ENCODE assay signal across 8 cellular contexts in the genomic region with DNA sequence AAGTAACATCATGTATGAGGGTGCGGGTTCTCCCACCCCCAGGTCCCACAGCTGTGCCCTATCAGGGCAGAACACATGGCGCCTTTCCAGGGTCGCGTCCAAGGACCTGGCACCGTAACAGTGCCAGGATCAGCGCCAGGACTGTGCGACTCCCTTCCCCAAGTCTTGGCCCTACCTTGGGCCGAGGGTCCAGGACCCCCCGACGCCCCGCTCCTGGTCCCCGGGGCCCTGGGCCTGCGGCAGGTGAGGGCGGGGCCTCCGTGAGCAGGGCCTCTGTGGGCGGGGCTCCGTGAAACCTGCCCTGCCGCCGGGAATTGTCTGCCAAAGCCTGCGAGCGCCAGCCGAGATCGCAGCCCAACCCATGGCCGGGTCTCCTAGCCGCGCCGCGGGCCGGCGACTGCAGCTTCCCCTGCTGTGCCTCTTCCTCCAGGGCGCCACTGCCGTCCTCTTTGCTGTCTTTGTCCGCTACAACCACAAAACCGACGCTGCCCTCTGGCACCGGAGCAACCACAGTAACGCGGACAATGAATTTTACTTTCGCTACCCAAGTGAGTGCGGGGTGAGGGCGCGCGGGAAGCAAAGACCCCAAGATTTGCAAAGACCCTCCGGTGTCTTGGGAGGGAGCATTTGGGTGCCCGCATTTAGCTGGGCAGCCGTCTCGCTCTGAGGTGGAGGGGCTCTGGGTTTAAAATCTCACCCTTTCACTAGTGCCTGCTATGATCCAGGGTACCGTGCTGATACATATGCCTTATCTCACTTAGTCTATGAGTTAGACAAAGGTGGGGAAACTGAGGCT. TPM values are rescaled to one million over a fixed set of nuclear protein-coding genes. Genes with fewer than 3 reads are reported as not detected.
DNase-seq lines count a peak whose midpoint lies in the region; ATAC-seq, FAIRE-seq and TF ChIP-seq lines count a peak whose summit lies in the region.

Gene RHBG (plus strand): TSS at position 323 of the 796 bp plus-strand sequence. CDS start 39 bp downstream, at position 362.

- H2BK120ac ChIP-seq in H1 (replicated peaks; ENCODE audit: low read depth, low read length), result peak within 1 kb of the TSS; percentile 50

- no peak within 1 kb of the TSS for H3K27ac Mint-ChIP-seq in activated CD4-positive, alpha-beta memory T cell treated with anti-CD3 and anti-CD28 coated beads for 36 hours
- H3K27ac Mint-ChIP-seq in activated CD4-positive, alpha-beta memory T cell treated with anti-CD3 and anti-CD28 coated beads, Interleukin-2, amount 10 ng/mL, durations not matched to agents 7 days and 5 days, result no peak within 1 kb of the TSS

- peak within 1 kb of the TSS; percentile 77 to 92 for H3K4me2 ChIP-seq in H1 (ENCODE audit: insufficient read depth in 1 of 2, low read depth in 2 of 2, low read length in 2 of 2)

- H4K20me1 ChIP-seq in H1 (replicated peaks in 1 of 2; ENCODE audit: control insufficient read depth in 1 of 2, insufficient read depth in 2 of 2, low read length in 2 of 2), result no peaks in the 10 kb centered on the region

- H2BK15ac ChIP-seq in H1 (ENCODE audit: low read length), result no peak within 1 kb of the TSS

- intact Hi-C loops in activated CD4-positive, alpha-beta memory T cell treated with anti-CD3 and anti-CD28 coated beads for 36 hours (cut with micrococcal nuclease), result no loop called here

- H3K79me1 ChIP-seq in H1 (ENCODE audit: low read depth, low read length), result no peaks in the 10 kb centered on the region

- no peak for TF ChIP-seq RAD21 in H1 (IDR thresholded peaks at IDR 0.05 in 1 of 2, conservative IDR thresholded peaks at IDR 0.05 in 1 of 2; ENCODE audit: low read depth in 2 of 2, low read length in 2 of 2)

- CTCF ChIA-PET in activated CD4-positive, alpha-beta memory T cell treated with anti-CD3 and anti-CD28 coated beads for 36 hours (lab: Charles Lee), result interaction anchor here (0.6 to 2.4 kb wide), 3 partner anchors 76 to 395 kb away, joined by 3 to 12 read pairs (median 3); no protein-coding TSS in a partner anchor
- CTCF ChIA-PET in activated CD4-positive, alpha-beta memory T cell treated with anti-CD3 and anti-CD28 coated beads, Interleukin-2, amount 10 ng/mL, durations not matched to agents 7 days and 5 days (lab: Charles Lee), result interaction anchor here (2.5 to 9.3 kb wide), 2 partner anchors 17 to 77 kb away, joined by 6 to 58 read pairs; no protein-coding TSS in a partner anchor
- CTCF ChIA-PET in RWPE1 (lab: Yijun Ruan, JAX), result interaction anchor here (0.6 to 1.7 kb wide), 3 partner anchors 17 to 276 kb away, joined by 3 to 5 read pairs (median 3); no protein-coding TSS in a partner anchor
- CTCF ChIA-PET in H1 (lab: Charles Lee; ENCODE audit: partially characterized antibody), result interaction anchor here (0.6 to 11.9 kb wide), 4 partner anchors 10 to 273 kb away, joined by 3 to 156 read pairs (median 6); no protein-coding TSS in a partner anchor

- peak within 1 kb of the TSS; percentile 77 for H4K91ac ChIP-seq in H1 (replicated peaks; ENCODE audit: insufficient read length, low read length)

- H3K79me2 ChIP-seq in H1 (ENCODE audit: control insufficient read depth in 1 of 2, insufficient read depth in 2 of 2, low read length in 2 of 2), result no peaks in the 10 kb centered on the region

- no peak within 1 kb of the TSS for H3K56ac ChIP-seq in H1 (replicated peaks; ENCODE audit: insufficient read length, low read depth, low read length)

- H3K23me2 ChIP-seq in H1 (ENCODE audit: low read depth, low read length), result peaks cover 9% of the 10 kb centered on the region; the same call in 1 of the 2 replicates

- peak within 1 kb of the TSS; percentile 78 for H3K18ac ChIP-seq in H1 (ENCODE audit: extremely low read depth, low read length)

- H3K9me3 ChIP-seq in H1 (ENCODE audit: insufficient read depth in 2 of 2, low read depth in 1 of 2, low read length in 1 of 2) (no peaks in the 10 kb centered on the region), mucosa of rectum (ENCODE audit: control insufficient read depth in 2 of 2, low read length in 2 of 2) (no peaks in the 10 kb centered on the region)

- no peak within 1 kb of the TSS for H3K14ac ChIP-seq in H1 (ENCODE audit: insufficient read length)

- no peak within 1 kb of the TSS for H3K23ac ChIP-seq in H1 (ENCODE audit: insufficient read length)

- H3K27ac ChIP-seq in RWPE1, result no peak within 1 kb of the TSS
- H3K27ac ChIP-seq in H1 (ENCODE audit: low read depth, low read length), result no peak within 1 kb of the TSS
- H3K27ac ChIP-seq in mucosa of rectum (ENCODE audit: low read depth in 2 of 2, low read length in 2 of 2), result no peak within 1 kb of the TSS

- H3K36me3 Mint-ChIP-seq in activated CD4-positive, alpha-beta memory T cell treated with anti-CD3 and anti-CD28 coated beads for 36 hours, result no peaks in the 10 kb centered on the region
- H3K36me3 Mint-ChIP-seq in activated CD4-positive, alpha-beta memory T cell treated with anti-CD3 and anti-CD28 coated beads, Interleukin-2, amount 10 ng/mL, durations not matched to agents 7 days and 5 days (ENCODE audit: low read depth), result no peaks in the 10 kb centered on the region

- peak within 1 kb of the TSS; percentile 16 to 65 (median 28); a peak in 4 of 7 replicates for H3K9ac ChIP-seq in H1 (replicated peaks in 1 of 4; ENCODE audit: extremely low read depth in 1 of 4, low read depth in 3 of 4, low read length in 3 of 4)
- peak within 1 kb of the TSS; percentile 44 to 52 for H3K9ac ChIP-seq in mucosa of rectum (ENCODE audit: low read depth in 1 of 2, low read length in 2 of 2)

- H3K36me3 ChIP-seq in H1 (ENCODE audit: control insufficient read depth in 2 of 4, insufficient read depth in 4 of 4, low read length in 3 of 4), result no peaks in the 10 kb centered on the region
- no peaks in the 10 kb centered on the region for H3K36me3 ChIP-seq in mucosa of rectum (ENCODE audit: control insufficient read depth in 2 of 2, insufficient read depth in 2 of 2, low read length in 2 of 2)

- no peak within 1 kb of the TSS for H3K4me3 Mint-ChIP-seq in activated CD4-positive, alpha-beta memory T cell treated with anti-CD3 and anti-CD28 coated beads for 36 hours
- H3K4me3 Mint-ChIP-seq in activated CD4-positive, alpha-beta memory T cell treated with anti-CD3 and anti-CD28 coated beads, Interleukin-2, amount 10 ng/mL, durations not matched to agents 7 days and 5 days, result no peak within 1 kb of the TSS

- WGBS in H1 (ENCODE audit: extremely low coverage in 1 of 2, insufficient coverage in 1 of 2, insufficient read length in 1 of 2, insufficient replicate concordance in 2 of 2, low coverage in 1 of 2, low lambda C conversion rate in 2 of 2, missing lambda C conversion rate in 1 of 2), 2 experiments, result 13% methylated on average over 44 of the region's 48 CpGs; no CpG with 5 or more reads in 1 of the 2 experiments

- POLR2A ChIA-PET in activated CD4-positive, alpha-beta memory T cell treated with anti-CD3 and anti-CD28 coated beads for 36 hours (lab: Charles Lee), result no interaction called here
- POLR2A ChIA-PET in activated CD4-positive, alpha-beta memory T cell treated with anti-CD3 and anti-CD28 coated beads, Interleukin-2, amount 10 ng/mL, durations not matched to agents 7 days and 5 days (lab: Charles Lee), result no interaction called here
- POLR2A ChIA-PET in RWPE1 (lab: Yijun Ruan, JAX; ENCODE audit: low non-redundant PET) (interaction anchor here (0.5 kb wide), 1 partner anchor 149 kb away, joined by 3 read pairs; no protein-coding TSS in a partner anchor), H1 (lab: Charles Lee; ENCODE audit: partially characterized antibody) (interaction anchor here (0.7 to 1.5 kb wide), 4 partner anchors 9 to 130 kb away, joined by 3 to 5 read pairs (median 4); no protein-coding TSS in a partner anchor)

- no peak within 1 kb of the TSS for H2AK5ac ChIP-seq in H1 (ENCODE audit: low read depth, low read length)

- no peak for FAIRE-seq in H1 (lab: Jason Lieb, UNC)

- H2BK12ac ChIP-seq in H1 (ENCODE audit: low read depth, low read length), result peak within 1 kb of the TSS; percentile 63; the same call in 1 of the 2 replicates

- H2BK5ac ChIP-seq in H1 (ENCODE audit: low read depth, low read length), result no peak within 1 kb of the TSS; the same call in 1 of the 2 replicates

- peaks cover 0 to 7% (median 4%) of the 10 kb centered on the region in 4 experiments; a peak in 5 of 7 replicates for H3K4me1 ChIP-seq in H1 (replicated peaks in 1 of 4; ENCODE audit: control insufficient read depth in 3 of 4, insufficient read depth in 4 of 4, low read length in 3 of 4)
- H3K4me1 ChIP-seq in mucosa of rectum (ENCODE audit: control insufficient read depth in 2 of 2, insufficient read depth in 2 of 2, low read length in 2 of 2), result peaks cover 0 to 4% of the 10 kb centered on the region in 2 donors

- peaks cover 31% of the 10 kb centered on the region for H3K27me3 Mint-ChIP-seq in activated CD4-positive, alpha-beta memory T cell treated with anti-CD3 and anti-CD28 coated beads for 36 hours
- H3K27me3 Mint-ChIP-seq in activated CD4-positive, alpha-beta memory T cell treated with anti-CD3 and anti-CD28 coated beads, Interleukin-2, amount 10 ng/mL, durations not matched to agents 7 days and 5 days, result peaks cover 58% of the 10 kb centered on the region

- H3K9me3 Mint-ChIP-seq in activated CD4-positive, alpha-beta memory T cell treated with anti-CD3 and anti-CD28 coated beads for 36 hours, result no peaks in the 10 kb centered on the region
- no peaks in the 10 kb centered on the region for H3K9me3 Mint-ChIP-seq in activated CD4-positive, alpha-beta memory T cell treated with anti-CD3 and anti-CD28 coated beads, Interleukin-2, amount 10 ng/mL, durations not matched to agents 7 days and 5 days

- H3K27me3 ChIP-seq in H1 (replicated peaks in 1 of 4; ENCODE audit: control insufficient read depth in 3 of 4, extremely low read depth in 1 of 4, insufficient read depth in 3 of 4, low read length in 3 of 4) (peaks cover 0 to 14% (median 11%) of the 10 kb centered on the region in 4 experiments; a peak in 6 of 7 replicates), mucosa of rectum (ENCODE audit: control insufficient read depth in 2 of 2, insufficient read depth in 2 of 2, low read length in 2 of 2) (peaks cover 18 to 26% of the 10 kb centered on the region in 2 donors)

- H3K4ac ChIP-seq in H1 (replicated peaks; ENCODE audit: insufficient read length, low read depth, low read length), result no peak within 1 kb of the TSS

- H4K8ac ChIP-seq in H1 (ENCODE audit: extremely low read depth, insufficient read depth, low read length), result peak within 1 kb of the TSS; percentile 82

- H4K5ac ChIP-seq in H1 (ENCODE audit: insufficient read length, low read depth, low read length), result no peak within 1 kb of the TSS

- no peak for TF ChIP-seq CTCF in RWPE1 (conservative IDR thresholded peaks at IDR 0.05; ENCODE audit: low read depth)
- no peak for TF ChIP-seq CTCF in H1 (IDR thresholded peaks at IDR 0.05; ENCODE audit: control extremely low read depth in 1 of 3, insufficient read depth in 1 of 3, low read depth in 1 of 3, low read length in 3 of 3)

- ATAC-seq in GM18498 (IDR thresholded peaks at IDR 0.05; ENCODE audit: unreplicated experiment), result no peak
- ATAC-seq in HG03378 (IDR thresholded peaks at IDR 0.05; ENCODE audit: unreplicated experiment), result no peak

- peak within 1 kb of the TSS; percentile 85; the same call in 1 of the 2 replicates for H2AFZ ChIP-seq in H1 (ENCODE audit: low read length)

- H3K4me1 Mint-ChIP-seq in activated CD4-positive, alpha-beta memory T cell treated with anti-CD3 and anti-CD28 coated beads for 36 hours (ENCODE audit: low read depth), result peaks cover 2% of the 10 kb centered on the region
- peaks cover 4% of the 10 kb centered on the region for H3K4me1 Mint-ChIP-seq in activated CD4-positive, alpha-beta memory T cell treated with anti-CD3 and anti-CD28 coated beads, Interleukin-2, amount 10 ng/mL, durations not matched to agents 7 days and 5 days

- H3K4me3 ChIP-seq in H1 (ENCODE audit: extremely low read depth in 1 of 4, insufficient read depth in 2 of 4, low read depth in 3 of 4, low read length in 4 of 4) (peak within 1 kb of the TSS; percentile 52 to 66 (median 56)), mucosa of rectum (ENCODE audit: low read length in 2 of 2) (peak within 1 kb of the TSS; percentile 65 to 71)

- DNase-seq in activated CD4-positive, alpha-beta memory T cell treated with anti-CD3 and anti-CD28 coated beads for 36 hours, result peak; percentile 24
- DNase-seq in activated CD4-positive, alpha-beta memory T cell treated with anti-CD3 and anti-CD28 coated beads, Interleukin-2, amount 10 ng/mL, durations not matched to agents 7 days and 5 days, result no peak
- DNase-seq in RWPE1 (ENCODE audit: low spot score) (peak; percentile 48), H1 (ENCODE audit: low read depth in 1 of 2, low spot score in 2 of 2) (peak in 1 of 2 experiments; percentile 88), NCI-H2227 treated with DMSO at 0.1 percent for 48 hours (lab: John Stamatoyannopoulos, UW) (no peak)

- TF ChIP-seq POLR2A in H1 (IDR thresholded peaks at IDR 0.05; ENCODE audit: control extremely low read depth in 1 of 2, low read depth in 2 of 2, low read length in 2 of 2), result peak in 1 of 2 experiments; percentile 44; a peak in 1 of 3 replicates

- H2BK20ac ChIP-seq in H1 (ENCODE audit: low read length), result 0 out of 2 replicates have a peak within 1 kb of the TSS, but pooled peaks have one; percentile 80

- TF ChIP-seq EP300 in H1 (IDR thresholded peaks at IDR 0.05; ENCODE audit: borderline replicate concordance in 1 of 2, low read depth in 2 of 2, low read length in 2 of 2), result no peak

RNA-seq across cellular contexts. Expression of gene RHBG, which starts in this region (rescaled TPM):
- not detected for total RNA-seq in activated CD4-positive, alpha-beta memory T cell treated with anti-CD3 and anti-CD28 coated beads for 36 hours
- total RNA-seq in activated CD4-positive, alpha-beta memory T cell treated with anti-CD3 and anti-CD28 coated beads, Interleukin-2, amount 10 ng/mL, durations not matched to agents 7 days and 5 days, result not detected
- total RNA-seq in H1 (2021; fragmentation: NEBNext Ultra II Directional; extraction: Animal tissue kit (Norgen Biotek cat#: 25700)), result 2.2 and 2.6 TPM in 2 replicates
- polyA plus RNA-seq in H1 (2011; rRNA removed), result 2.7 and 3.1 TPM in 2 replicates
- 2.7 TPM for polyA plus RNA-seq in H1 (2011; cell fraction: cytosol; rRNA removed)
- 6.5 TPM for polyA plus RNA-seq in H1 (2011; cell fraction: nucleus; rRNA removed)
- polyA plus RNA-seq in H1 (2012, experiment 1 of 2), result 1.9 to 2.4 TPM (median 2.1 TPM) in 4 replicates
- 0.92 TPM for polyA plus RNA-seq in H1 (2012, experiment 2 of 2)
- polyA plus RNA-seq in H1 (2013, experiment 1 of 2), result 2.1 TPM
- polyA plus RNA-seq in H1 (2013, experiment 2 of 2), result 1.7 TPM
- polyA minus RNA-seq in H1 (2011; rRNA and poly(A)+ RNA removed), result 1.2 and 1.5 TPM in 2 replicates
- 2.1 TPM for polyA minus RNA-seq in H1 (2011; cell fraction: cytosol; rRNA and poly(A)+ RNA removed)
- polyA minus RNA-seq in H1 (2011; cell fraction: nucleus; rRNA and poly(A)+ RNA removed), result 5.1 TPM

Comparison
In these comparisons a context has a peak if more than half of its experiments do, and no peak if none do; other contexts are left out.
1. Peak in DNase-seq in activated CD4-positive, alpha-beta memory T cell treated with anti-CD3 and anti-CD28 coated beads for 36 hours; RNA of the gene not detected or under 1 TPM.
2. POLR2A ChIA-PET loops: an anchor here in RWPE1 (0.5 kb wide) and H1 (0.7 to 1.5 kb wide); none called in activated CD4-positive, alpha-beta memory T cell treated with anti-CD3 and anti-CD28 coated beads for 36 hours and activated CD4-positive, alpha-beta memory T cell treated with anti-CD3 and anti-CD28 coated beads, Interleukin-2, amount 10 ng/mL, durations not matched to agents 7 days and 5 days.